3 cellular contexts compared by ENCODE assay signal in the genomic region with DNA sequence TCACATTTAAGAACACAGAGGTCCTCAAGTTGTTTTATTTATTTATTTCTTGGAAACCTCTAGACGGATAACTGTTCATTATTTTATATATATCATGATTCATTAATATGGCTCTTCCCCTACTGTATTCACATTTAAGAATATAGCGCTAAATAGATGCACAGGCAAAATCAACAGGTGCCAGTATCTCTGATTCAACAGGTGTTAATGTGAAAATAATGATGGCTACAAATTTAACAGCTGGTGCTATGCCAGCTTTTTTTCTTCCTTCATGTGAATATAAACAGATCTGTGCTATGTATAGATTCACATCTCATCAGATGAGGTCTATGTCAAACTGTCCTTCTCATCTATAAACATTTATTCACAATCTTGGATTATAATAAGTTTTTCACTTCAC.
"Had no signal": no experiment of that assay in that cellular context is flagged by ENCODE, and none has a peak within 500 bp of the region (broad histone marks: within the 10 kb centered on the region; RNA-seq: fewer than 3 reads in every experiment).

No MANE protein-coding gene starts in this region.

- H3K4me3 ChIP-seq: GM12878 had no signal

- DNase-seq: GDM1, GF-D8 had no signal
